In genomic region chr12:79001404-79001803, GRCh38 we compare ENCODE assay signal across 28 cellular contexts.
DNase-seq lines count a peak whose midpoint lies in the region; ATAC-seq and TF ChIP-seq lines count a peak whose summit lies in the region.
"Had no signal": no experiment of that assay in that cellular context is flagged by ENCODE, and none has a peak within 500 bp of the region (broad histone marks: within the 10 kb centered on the region; RNA-seq: fewer than 3 reads in every experiment).

No MANE protein-coding gene starts in this region.

- H3K9ac ChIP-seq in neural progenitor cell: no peak overlapping the region

- H3K36me3 Mint-ChIP-seq in glutamatergic neuron (ENCODE audit: unreplicated experiment) (no peaks in the 10 kb centered on the region), neural progenitor cell (no peaks in the 10 kb centered on the region)
- H3K36me3 Mint-ChIP-seq: activated naive CD8-positive, alpha-beta T cell; CD4-positive, alpha-beta memory T cell; IgD-negative memory B cell; natural killer cell had no signal

- no peak for ATAC-seq in GM18502 (IDR thresholded peaks at IDR 0.05; ENCODE audit: poor library complexity, unreplicated experiment)
- ATAC-seq: activated CD8-positive, alpha-beta T cell treated with anti-CD3 and anti-CD28 coated beads, Interleukin-2, amount 10 ng/mL, durations not matched to agents 7 days and 5 days; heart right ventricle; natural killer cell; stimulated activated naive CD8-positive, alpha-beta T cell treated with anti-CD3 and anti-CD28 coated beads, Interleukin-15, Interleukin-2, amounts not matched to agents 100 U/mL and 50 U/mL, for 24 hours had no signal

- H3K4me3 Mint-ChIP-seq in glutamatergic neuron (ENCODE audit: unreplicated experiment): no peak overlapping the region
- no peak overlapping the region for H3K4me3 Mint-ChIP-seq in neural progenitor cell
- H3K4me3 Mint-ChIP-seq: activated CD8-positive, alpha-beta T cell treated with anti-CD3 and anti-CD28 coated beads, Interleukin-2, amount 10 ng/mL, durations not matched to agents 7 days and 5 days; activated naive CD8-positive, alpha-beta T cell; CD4-positive, alpha-beta memory T cell; IgD-negative memory B cell; natural killer cell had no signal

- no peaks in the 10 kb centered on the region for H3K79me2 ChIP-seq in neural progenitor cell (ENCODE audit: low read depth)

- H3K27me3 Mint-ChIP-seq in glutamatergic neuron (ENCODE audit: unreplicated experiment) (peaks cover 3% of the 10 kb centered on the region), neural progenitor cell (ENCODE audit: insufficient read depth, low read depth) (peaks cover 2% of the 10 kb centered on the region)
- H3K27me3 Mint-ChIP-seq: activated naive CD8-positive, alpha-beta T cell; CD4-positive, alpha-beta memory T cell; IgD-negative memory B cell had no signal

- no peak overlapping the region for H3K4me2 ChIP-seq in neural progenitor cell

- peaks cover 17% of the 10 kb centered on the region for H3K4me1 Mint-ChIP-seq in glutamatergic neuron (ENCODE audit: low read depth, unreplicated experiment)
- peaks cover 19% of the 10 kb centered on the region for H3K4me1 Mint-ChIP-seq in neural progenitor cell
- H3K4me1 Mint-ChIP-seq: CD4-positive, alpha-beta memory T cell; natural killer cell had no signal

- TF ChIP-seq CTCF in glutamatergic neuron (IDR thresholded peaks at IDR 0.05; ENCODE audit: partially characterized antibody, unreplicated experiment): no peak
- TF ChIP-seq CTCF in neural progenitor cell (IDR thresholded peaks at IDR 0.05): no peak

- no peak overlapping the region for H3K27ac ChIP-seq in neural progenitor cell
- H3K27ac ChIP-seq: colonic mucosa, heart right ventricle, testis, vagina had no signal

- H3K4me3 ChIP-seq in neural progenitor cell: no peak overlapping the region
- H3K4me3 ChIP-seq: colonic mucosa, heart right ventricle, lung, testis, vagina had no signal

- H3K9me3 Mint-ChIP-seq in glutamatergic neuron (ENCODE audit: unreplicated experiment) (no peaks in the 10 kb centered on the region), neural progenitor cell (no peaks in the 10 kb centered on the region)
- H3K9me3 Mint-ChIP-seq: IgD-negative memory B cell had no signal

- H3K9me3 ChIP-seq in neural progenitor cell (ENCODE audit: low read depth): no peaks in the 10 kb centered on the region
- H3K9me3 ChIP-seq: colonic mucosa, heart right ventricle, testis, vagina had no signal

- no peaks in the 10 kb centered on the region for H3F3A ChIP-seq in neural progenitor cell (ENCODE audit: low read depth)

- peaks cover 23% of the 10 kb centered on the region for H3K4me1 ChIP-seq in neural progenitor cell
- H3K4me1 ChIP-seq: colonic mucosa, heart right ventricle, testis, vagina had no signal

- no peaks in the 10 kb centered on the region for H3K27me3 ChIP-seq in neural progenitor cell
- H3K27me3 ChIP-seq: colonic mucosa, heart right ventricle, testis, vagina had no signal

- no peaks in the 10 kb centered on the region for H3K36me3 ChIP-seq in neural progenitor cell
- H3K36me3 ChIP-seq: colonic mucosa, heart right ventricle, vagina had no signal

- peak; percentile 52 for DNase-seq in NCI-H345 (lab: John Stamatoyannopoulos, UW)
- no peak for DNase-seq in NCI-H345 treated with DMSO at 0.1 percent for 48 hours (lab: John Stamatoyannopoulos, UW; ENCODE audit: unreplicated experiment)
- DNase-seq in NCI-H146 (lab: John Stamatoyannopoulos, UW): peak; percentile 32
- peak; percentile 84 for DNase-seq in NCI-H2227 (lab: John Stamatoyannopoulos, UW; ENCODE audit: unreplicated experiment)
- DNase-seq in glutamatergic neuron: no peak
- no peak for DNase-seq in DMS53 (lab: John Stamatoyannopoulos, UW)
- no peak for DNase-seq in neural progenitor cell (ENCODE audit: low spot score)
- DNase-seq: activated CD4-positive, alpha-beta T cell treated with anti-CD3 and anti-CD28 coated beads for 1 hour; activated CD8-positive, alpha-beta T cell treated with anti-CD3 and anti-CD28 coated beads, Interleukin-2, amount 10 ng/mL, durations not matched to agents 7 days and 5 days; activated effector memory CD4-positive, alpha-beta T cell treated with Interleukin-2 at 50 U/mL for 16 hours; activated T-cell treated with anti-CD3 and anti-CD28 coated beads for 4 hours; anterior cingulate cortex; CD4-positive, alpha-beta memory T cell; colonic mucosa; effector memory CD4-positive, alpha-beta T cell; GDM1; HCEC 1CT; heart right ventricle; natural killer cell; NCI-H1048; NCI-H526 treated with DMSO at 0.1 percent for 48 hours; stimulated activated naive CD8-positive, alpha-beta T cell treated with anti-CD3 and anti-CD28 coated beads, Interleukin-15, Interleukin-2, amounts not matched to agents 100 U/mL and 50 U/mL, for 24 hours; testis had no signal

- H2AFZ ChIP-seq in neural progenitor cell (replicated peaks): no peak overlapping the region

- H3K27ac Mint-ChIP-seq in glutamatergic neuron (ENCODE audit: unreplicated experiment): peak overlapping the region; percentile 2
- H3K27ac Mint-ChIP-seq in neural progenitor cell: no peak overlapping the region
- H3K27ac Mint-ChIP-seq: activated CD8-positive, alpha-beta T cell treated with anti-CD3 and anti-CD28 coated beads, Interleukin-2, amount 10 ng/mL, durations not matched to agents 7 days and 5 days; activated naive CD8-positive, alpha-beta T cell; CD4-positive, alpha-beta memory T cell; IgD-negative memory B cell; natural killer cell had no signal

- H4K20me1 ChIP-seq in neural progenitor cell (ENCODE audit: low read depth): no peaks in the 10 kb centered on the region

Comparison
In these comparisons a context has a peak if more than half of its experiments do, and no peak if none do; other contexts are left out.
1. DNase-seq: peak in NCI-H345 (single experiment), NCI-H146 (single experiment) and NCI-H2227 (single experiment); none in NCI-H345 treated with DMSO at 0.1 percent for 48 hours (single experiment), glutamatergic neuron (single experiment), DMS53 (single experiment) and neural progenitor cell (single experiment).